Comparison of ENCODE assay signal across 16 cellular contexts in the genomic region with DNA sequence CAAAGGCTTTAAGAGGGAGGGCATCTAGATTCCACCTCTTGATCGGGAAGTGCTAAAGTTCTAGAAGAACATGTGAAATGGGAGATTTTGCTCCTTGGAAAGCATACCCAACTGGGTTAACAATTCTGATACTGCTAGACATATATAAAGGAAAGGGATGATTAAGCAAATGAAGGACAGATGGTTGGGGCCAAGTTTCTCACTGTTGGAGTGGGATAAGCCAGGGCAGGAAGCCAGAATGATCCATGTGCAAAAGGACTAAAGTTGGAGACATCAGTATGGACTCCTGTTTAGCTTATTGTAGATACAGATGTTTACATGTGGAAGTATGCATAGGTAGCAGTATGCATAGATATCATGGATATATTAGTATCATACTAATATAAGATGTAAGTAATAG. TPM values are rescaled to one million over a fixed set of nuclear protein-coding genes. Genes with fewer than 3 reads are reported as not detected.
DNase-seq lines count a peak whose midpoint lies in the region; ATAC-seq and TF ChIP-seq lines count a peak whose summit lies in the region.
"Had no signal": no experiment of that assay in that cellular context is flagged by ENCODE, and none has a peak within 500 bp of the region (broad histone marks: within the 10 kb centered on the region; RNA-seq: fewer than 3 reads in every experiment).

No MANE protein-coding gene starts in this region.

- H3K4me1 Mint-ChIP-seq in natural killer cell treated with Interleukin-12 subunit alpha and Interleukin-12 subunit beta and Interleukin-15 and Interleukin-18, amount 100 ng/mL, for 72 hours (ENCODE audit: low read depth in 2 of 2): peaks cover 0 to 3% of the 10 kb centered on the region in 2 donors
- H3K4me1 Mint-ChIP-seq in natural killer cell: peaks cover 6 to 8% of the 10 kb centered on the region in 2 donors

- H3K9me3 Mint-ChIP-seq in natural killer cell treated with Interleukin-12 subunit alpha and Interleukin-12 subunit beta and Interleukin-15 and Interleukin-18, amount 100 ng/mL, for 72 hours: no peaks in the 10 kb centered on the region
- H3K9me3 Mint-ChIP-seq in natural killer cell: no peaks in the 10 kb centered on the region
- H3K9me3 Mint-ChIP-seq: CD4-positive, alpha-beta T cell had no signal

- no peaks in the 10 kb centered on the region for H3K36me3 Mint-ChIP-seq in natural killer cell treated with Interleukin-12 subunit alpha and Interleukin-12 subunit beta and Interleukin-15 and Interleukin-18, amount 100 ng/mL, for 72 hours
- H3K36me3 Mint-ChIP-seq in natural killer cell: no peaks in the 10 kb centered on the region

- H3K27me3 Mint-ChIP-seq in natural killer cell treated with Interleukin-12 subunit alpha and Interleukin-12 subunit beta and Interleukin-15 and Interleukin-18, amount 100 ng/mL, for 72 hours: peaks cover 0 to 9% of the 10 kb centered on the region in 2 donors
- peaks cover 17 to 23% of the 10 kb centered on the region in 2 donors for H3K27me3 Mint-ChIP-seq in natural killer cell (ENCODE audit: low read depth in 2 of 2)

- TF ChIP-seq CTCF in natural killer cell (IDR thresholded peaks at IDR 0.05): no peak
- TF ChIP-seq CTCF in fibroblast of mammary gland (conservative IDR thresholded peaks at IDR 0.05; ENCODE audit: control insufficient read depth, insufficient read depth, low read depth, low read length): no peak

- H3K27ac Mint-ChIP-seq in natural killer cell treated with Interleukin-12 subunit alpha and Interleukin-12 subunit beta and Interleukin-15 and Interleukin-18, amount 100 ng/mL, for 72 hours: no peak overlapping the region
- H3K27ac Mint-ChIP-seq in natural killer cell: no peak overlapping the region
- H3K27ac Mint-ChIP-seq: CD4-positive, alpha-beta T cell; H9 had no signal

- DNase-seq in NCI-H2171 treated with DMSO at 0.1 percent for 48 hours (lab: John Stamatoyannopoulos, UW) (peak; percentile 24), NCI-H2171 (lab: John Stamatoyannopoulos, UW) (no peak), natural killer cell (no peak), fibroblast of mammary gland (ENCODE audit: low read depth) (peak; percentile 19), NCI-H1092 treated with DMSO at 0.1 percent for 48 hours (lab: John Stamatoyannopoulos, UW) (no peak)
- DNase-seq in natural killer cell treated with Interleukin-12 subunit alpha and Interleukin-12 subunit beta and Interleukin-15 and Interleukin-18, amount 100 ng/mL, for 72 hours (ENCODE audit: low spot score): peak; percentile 15
- DNase-seq: AML-193; Caco-2; CD4-positive, alpha-beta T cell; DMS79 treated with DMSO at 0.1 percent for 48 hours; GF-D8; H9 had no signal

- intact Hi-C loops in natural killer cell (cut with micrococcal nuclease): no loop called here

- H3K4me3 ChIP-seq in fibroblast of mammary gland (ENCODE audit: control insufficient read depth, low read depth, low read length): no peak overlapping the region
- H3K4me3 ChIP-seq: A549 had no signal

- no peak overlapping the region for H3K4me3 Mint-ChIP-seq in natural killer cell treated with Interleukin-12 subunit alpha and Interleukin-12 subunit beta and Interleukin-15 and Interleukin-18, amount 100 ng/mL, for 72 hours
- H3K4me3 Mint-ChIP-seq in natural killer cell: no peak overlapping the region
- H3K4me3 Mint-ChIP-seq: CD4-positive, alpha-beta T cell; H9 had no signal

- no peak for ATAC-seq in natural killer cell treated with Interleukin-12 subunit alpha and Interleukin-12 subunit beta and Interleukin-15 and Interleukin-18, amount 100 ng/mL, for 72 hours
- ATAC-seq in natural killer cell (no peak), HG02571 (IDR thresholded peaks at IDR 0.05; ENCODE audit: unreplicated experiment) (no peak)
- ATAC-seq: A549 had no signal

RNA-seq across cellular contexts. Expression of a gene that starts 16.8 kb away (rescaled TPM):
- not detected for total RNA-seq in natural killer cell treated with Interleukin-12 subunit alpha and Interleukin-12 subunit beta and Interleukin-15 and Interleukin-18, amount 100 ng/mL, for 72 hours
- not detected for total RNA-seq in natural killer cell
- total RNA-seq: Caco-2; CD4-positive, alpha-beta T cell; H1; H9; HT-29 had no signal

RNA-seq across cellular contexts. Expression of a gene that starts 32.5 kb away (rescaled TPM):
- not detected for total RNA-seq in natural killer cell treated with Interleukin-12 subunit alpha and Interleukin-12 subunit beta and Interleukin-15 and Interleukin-18, amount 100 ng/mL, for 72 hours
- not detected for total RNA-seq in natural killer cell
- total RNA-seq: Caco-2; CD4-positive, alpha-beta T cell; H1; H9; HT-29 had no signal

RNA-seq across cellular contexts. Expression of a gene that starts 52.3 kb away (rescaled TPM):
- not detected for total RNA-seq in natural killer cell treated with Interleukin-12 subunit alpha and Interleukin-12 subunit beta and Interleukin-15 and Interleukin-18, amount 100 ng/mL, for 72 hours
- total RNA-seq in natural killer cell: not detected
- total RNA-seq: Caco-2; CD4-positive, alpha-beta T cell; H1; H9 had no signal

Comparison
In these comparisons a context has a peak if more than half of its experiments do, and no peak if none do; other contexts are left out.
1. DNase-seq: peak in NCI-H2171 treated with DMSO at 0.1 percent for 48 hours (single experiment), natural killer cell treated with Interleukin-12 subunit alpha and Interleukin-12 subunit beta and Interleukin-15 and Interleukin-18, amount 100 ng/mL, for 72 hours (single experiment) and fibroblast of mammary gland (single experiment); none in NCI-H2171 (single experiment), natural killer cell (single experiment) and NCI-H1092 treated with DMSO at 0.1 percent for 48 hours (single experiment).